In genomic region chr15:92902723-92903587, GRCh38 we compare ENCODE assay signal across 8 cellular contexts. TPM values are rescaled to one million over a fixed set of nuclear protein-coding genes. Genes with fewer than 3 reads are reported as not detected.
DNase-seq lines count a peak whose midpoint lies in the region; ATAC-seq and TF ChIP-seq lines count a peak whose summit lies in the region.

No MANE protein-coding gene starts in this region.

- no peak for ATAC-seq in activated CD8-positive, alpha-beta T cell treated with anti-CD3 and anti-CD28 coated beads for 36 hours

- no peak for DNase-seq in AG04449 (ENCODE audit: low read depth, low spot score)
- no peak for DNase-seq in activated CD8-positive, alpha-beta T cell treated with anti-CD3 and anti-CD28 coated beads for 36 hours
- DNase-seq in amygdala (lab: John Stamatoyannopoulos, UW) = no peak
- no peak for DNase-seq in NK-92 (lab: John Stamatoyannopoulos, UW; ENCODE audit: unreplicated experiment)
- DNase-seq in stimulated activated naive CD4-positive, alpha-beta T cell (lab: John Stamatoyannopoulos, UW) = no peak

- TF ChIP-seq CTCF in AG04449 (IDR thresholded peaks at IDR 0.05; ENCODE audit: insufficient read depth, low read length, missing control alignments) (no peak), HEK293 (tag by site-specific recombination; IDR thresholded peaks at IDR 0.05) (no peak)
- TF ChIP-seq CTCF in activated CD8-positive, alpha-beta T cell treated with anti-CD3 and anti-CD28 coated beads for 36 hours (IDR thresholded peaks at IDR 0.05) = no peak

- H3K27me3 ChIP-seq in subcutaneous abdominal adipose tissue (ENCODE audit: control insufficient read depth in 5 of 5, insufficient read depth in 4 of 5, low read length in 5 of 5) = no peaks in the 10 kb centered on the region

- H3K4me3 ChIP-seq in AG04449 (ENCODE audit: low read depth, low read length) = peak overlapping the region; percentile 66
- peak overlapping the region; percentile 82 for H3K4me3 ChIP-seq in HEK293 (ENCODE audit: low read depth, low read length)
- peak overlapping the region; percentile 45; the same call in 1 of the 2 replicates for H3K4me3 ChIP-seq in iPS-18c (ENCODE audit: insufficient read depth, low read depth, low read length)
- H3K4me3 ChIP-seq in subcutaneous abdominal adipose tissue (ENCODE audit: low read depth in 1 of 5, low read length in 5 of 5) = peak overlapping the region; percentile 72 to 94 (median 84)

- peaks cover 79% of the 10 kb centered on the region for H3K36me3 Mint-ChIP-seq in activated CD8-positive, alpha-beta T cell treated with anti-CD3 and anti-CD28 coated beads for 36 hours (ENCODE audit: low read depth)

- CTCF ChIA-PET in AG04449 (lab: Yijun Ruan, JAX) (interaction anchor here (1.5 to 8.9 kb wide), 3 partner anchors 15 to 107 kb away, joined by 4 to 75 read pairs (median 6); no protein-coding TSS in a partner anchor), HEK293 (lab: Yijun Ruan, JAX) (interaction anchor here (0.9 to 7.5 kb wide), 4 partner anchors 13 to 106 kb away, joined by 3 to 65 read pairs (median 14); no protein-coding TSS in a partner anchor)
- CTCF ChIA-PET in activated CD8-positive, alpha-beta T cell treated with anti-CD3 and anti-CD28 coated beads for 36 hours (lab: Charles Lee) = interaction anchor here (0.7 to 6.5 kb wide), 10 partner anchors 11 to 117 kb away, joined by 3 to 64 read pairs (median 4); no protein-coding TSS in a partner anchor

- peaks cover 8% of the 10 kb centered on the region for H3K9me3 Mint-ChIP-seq in activated CD8-positive, alpha-beta T cell treated with anti-CD3 and anti-CD28 coated beads for 36 hours

- POLR2A ChIA-PET in AG04449 (lab: Yijun Ruan, JAX) (interaction anchor here (5.2 kb wide), 1 partner anchor 20 kb away, joined by 50 read pairs; no protein-coding TSS in a partner anchor), HEK293 (lab: Yijun Ruan, JAX) (interaction anchor here (1.2 to 6.6 kb wide), 7 partner anchors 11 to 105 kb away, joined by 3 to 226 read pairs (median 9); no protein-coding TSS in a partner anchor)
- POLR2A ChIA-PET in activated CD8-positive, alpha-beta T cell treated with anti-CD3 and anti-CD28 coated beads for 36 hours (lab: Charles Lee) = interaction anchor here (0.6 to 11.6 kb wide), 12 partner anchors 13 to 185 kb away, joined by 3 to 642 read pairs (median 4); no protein-coding TSS in a partner anchor

- peak overlapping the region; percentile 100 for H3K27ac Mint-ChIP-seq in activated CD8-positive, alpha-beta T cell treated with anti-CD3 and anti-CD28 coated beads for 36 hours

- H3K9me3 ChIP-seq in HEK293 (ENCODE audit: control insufficient read depth, insufficient read depth, low read depth, low read length) (no peaks in the 10 kb centered on the region), iPS-18c (ENCODE audit: control insufficient read depth, insufficient read depth, low read length) (no peaks in the 10 kb centered on the region), subcutaneous abdominal adipose tissue (ENCODE audit: control insufficient read depth in 5 of 5, low read length in 5 of 5) (no peaks in the 10 kb centered on the region)

- peak overlapping the region; percentile 64 to 99 (median 84) for H3K9ac ChIP-seq in subcutaneous abdominal adipose tissue (ENCODE audit: low read length in 5 of 5)

- H3K36me3 ChIP-seq in HEK293 (ENCODE audit: control insufficient read depth in 2 of 2, insufficient read depth in 1 of 2, low read length in 2 of 2) = peaks cover 7 to 23% of the 10 kb centered on the region in 2 experiments; a peak in 2 of 3 replicates
- H3K36me3 ChIP-seq in subcutaneous abdominal adipose tissue (ENCODE audit: control insufficient read depth in 5 of 5, insufficient read depth in 5 of 5, low read length in 5 of 5) = peaks cover 0 to 5% (median 3%) of the 10 kb centered on the region in 5 donors

- peak overlapping the region; percentile 95 for H3K27ac ChIP-seq in HEK293 (ENCODE audit: extremely low read depth, low read depth, low read length)
- H3K27ac ChIP-seq in subcutaneous abdominal adipose tissue (ENCODE audit: low read depth, low read length) = peak overlapping the region; percentile 100

- no peaks in the 10 kb centered on the region for H3K27me3 Mint-ChIP-seq in activated CD8-positive, alpha-beta T cell treated with anti-CD3 and anti-CD28 coated beads for 36 hours

- intact Hi-C loops in activated CD8-positive, alpha-beta T cell treated with anti-CD3 and anti-CD28 coated beads for 36 hours (cut with micrococcal nuclease) = loop anchor here (5.0 kb wide), 1 partner anchor 71 kb away; no protein-coding TSS in a partner anchor

- H3K4me1 ChIP-seq in HEK293 (ENCODE audit: control insufficient read depth, insufficient read depth, low read length) = peaks cover 40% of the 10 kb centered on the region
- H3K4me1 ChIP-seq in subcutaneous abdominal adipose tissue (ENCODE audit: control insufficient read depth in 5 of 5, insufficient read depth in 5 of 5, low read length in 5 of 5) = peaks cover 0 to 57% (median 48%) of the 10 kb centered on the region in 5 donors

- H3K4me1 Mint-ChIP-seq in activated CD8-positive, alpha-beta T cell treated with anti-CD3 and anti-CD28 coated beads for 36 hours (ENCODE audit: low read depth) = peaks cover 47% of the 10 kb centered on the region

- peak overlapping the region; percentile 99 for H3K4me3 Mint-ChIP-seq in activated CD8-positive, alpha-beta T cell treated with anti-CD3 and anti-CD28 coated beads for 36 hours

TF ChIP-seq in HEK293, 187 proteins besides CTCF, POLR2A, EP300 and RAD21:
- no peak for TF ChIP-seq ZNF155 (tag by site-specific recombination; IDR thresholded peaks at IDR 0.05)
- peak; percentile 87 for TF ChIP-seq ZNF629 (tag by site-specific recombination; IDR thresholded peaks at IDR 0.05)
- TF ChIP-seq PRDM10 (tag by site-specific recombination; IDR thresholded peaks at IDR 0.05) = peak; percentile 80
- peak; percentile 90 for TF ChIP-seq PRDM6 (tag by site-specific recombination; IDR thresholded peaks at IDR 0.05)
- peak; percentile 95 for TF ChIP-seq ATF2 (tag by site-specific recombination; IDR thresholded peaks at IDR 0.05; ENCODE audit: low read depth)
- TF ChIP-seq ZNF335 (tag by site-specific recombination; conservative IDR thresholded peaks at IDR 0.05) = no peak
- peak; percentile 93 for TF ChIP-seq SP7 (tag by site-specific recombination; IDR thresholded peaks at IDR 0.05)
- peak; percentile 38; the same call in 1 of the 2 replicates for TF ChIP-seq ZEB2 (tag by site-specific recombination; IDR thresholded peaks at IDR 0.05)
TF ChIP-seq in HEK293: peak in this region for 6.

RNA-seq across cellular contexts. Expression of gene CHD2, which starts 2.8 kb away (rescaled TPM):
- 100 to 1,000 TPM; 124 to 138 TPM for total RNA-seq in activated CD8-positive, alpha-beta T cell treated with anti-CD3 and anti-CD28 coated beads for 36 hours
